In the genomic region with DNA sequence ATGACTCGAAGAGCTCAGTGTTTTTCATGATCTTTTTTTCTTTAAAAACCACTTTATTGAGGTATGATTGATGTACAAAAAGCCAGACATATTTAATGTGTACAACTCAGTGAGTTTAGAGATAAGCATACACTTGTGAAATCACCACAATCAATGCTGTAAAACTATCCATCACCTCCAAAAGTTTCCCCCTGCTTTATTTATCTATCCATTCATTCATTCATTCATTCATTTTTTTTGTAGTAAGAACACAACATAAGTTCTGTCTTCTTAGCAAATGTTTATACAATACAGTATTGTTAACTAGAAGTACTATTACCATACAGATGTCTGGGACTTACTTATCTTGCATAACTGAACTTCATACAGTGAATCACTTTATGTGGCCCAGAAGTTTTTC, we compare ENCODE assay signal across 19 cellular contexts. TPM values are rescaled to one million over a fixed set of nuclear protein-coding genes. Genes with fewer than 3 reads are reported as not detected.
DNase-seq lines count a peak whose midpoint lies in the region; ATAC-seq, FAIRE-seq and TF ChIP-seq lines count a peak whose summit lies in the region.
"Had no signal": no experiment of that assay in that cellular context is flagged by ENCODE, and none has a peak within 500 bp of the region (broad histone marks: within the 10 kb centered on the region; RNA-seq: fewer than 3 reads in every experiment).

No MANE protein-coding gene starts in this region.

- H4K20me1 ChIP-seq in GM12878 (ENCODE audit: control insufficient read depth, insufficient read depth) = no peaks in the 10 kb centered on the region

- H3K9ac ChIP-seq in GM12878 (ENCODE audit: control insufficient read depth, insufficient read depth, low read length) = no peak overlapping the region

- peak; percentile 4 for ATAC-seq in GM12878
- no peak for ATAC-seq in HG02973 (IDR thresholded peaks at IDR 0.05; ENCODE audit: unreplicated experiment)
- ATAC-seq in heart left ventricle = no peak
- ATAC-seq in GM19328 (IDR thresholded peaks at IDR 0.05; ENCODE audit: unreplicated experiment) = no peak
- ATAC-seq: A549 had no signal

- no TSS peak for BruUV-seq in GM12878 (replicated peaks; lab: Mats Ljungman, UMichigan)

- H3K4me1 ChIP-seq in GM12878 (ENCODE audit: control insufficient read depth, insufficient read depth, low read length) = peaks cover 6% of the 10 kb centered on the region
- peaks cover 3 to 66% (median 32%) of the 10 kb centered on the region in 12 donors for H3K4me1 ChIP-seq in heart left ventricle

- H3K27ac ChIP-seq in GM12878 (ENCODE audit: control insufficient read depth, insufficient read depth) (no peak overlapping the region), heart left ventricle (no peak overlapping the region)
- H3K27ac ChIP-seq: A549, PC-9, SK-N-MC had no signal

- no peak for TF ChIP-seq CTCF in GM12878 (IDR thresholded peaks at IDR 0.05 in 2 of 3, conservative IDR thresholded peaks at IDR 0.05 in 1 of 3; ENCODE audit: control insufficient read depth in 2 of 3, extremely low read depth in 1 of 3, insufficient read depth in 1 of 3, low read depth in 3 of 3, low read length in 3 of 3)
- no peak for TF ChIP-seq CTCF in fibroblast of villous mesenchyme (IDR thresholded peaks at IDR 0.05; ENCODE audit: insufficient read depth, low read depth, low read length)
- no peak for TF ChIP-seq CTCF in heart left ventricle (IDR thresholded peaks at IDR 0.05)
- TF ChIP-seq CTCF in GM13977 (IDR thresholded peaks at IDR 0.05; ENCODE audit: extremely low read depth, insufficient read depth, missing control alignments) = no peak

- TF ChIP-seq POLR2A in H54 (IDR thresholded peaks at IDR 0.05; ENCODE audit: low read depth, low read length) (no peak), GM12878 (IDR thresholded peaks at IDR 0.05; ENCODE audit: low read depth, low read length) (no peak), heart left ventricle (IDR thresholded peaks at IDR 0.05) (no peak)

- H3K4me3 ChIP-seq in GM12878 (no peak overlapping the region), fibroblast of villous mesenchyme (ENCODE audit: low read depth, low read length) (no peak overlapping the region), heart left ventricle (no peak overlapping the region)
- H3K4me3 ChIP-seq: A549, PC-9, SK-N-MC had no signal

- no peak overlapping the region for H2AFZ ChIP-seq in GM12878 (ENCODE audit: control insufficient read depth, low read depth, low read length)
- H2AFZ ChIP-seq: PC-9 had no signal

- intact Hi-C loops in GM12878 (cut with micrococcal nuclease; ENCODE audit: unreplicated experiment) = no loop called here
- intact Hi-C loops in heart left ventricle (cut with DNase I) = loop anchor here in 1 of 10 donors (10.0 kb wide), 1 partner anchor 124 kb away; no protein-coding TSS in a partner anchor

- FAIRE-seq in A204.1 (lab: Jason Lieb, UNC) (peak; percentile 43), H54 (lab: Jason Lieb, UNC) (peak; percentile 78), GM12878 (lab: Jason Lieb, UNC) (no peak)
- FAIRE-seq: A549 had no signal

- TF ChIP-seq EP300 in GM12878 (IDR thresholded peaks at IDR 0.05; ENCODE audit: borderline replicate concordance in 1 of 2, control insufficient read depth in 1 of 2, low read depth in 2 of 2, low read length in 2 of 2) = no peak

- H3K36me3 ChIP-seq in GM12878 (ENCODE audit: control insufficient read depth in 2 of 2, insufficient read depth in 2 of 2, low read length in 1 of 2) (0 out of 4 replicates have a peak, but pooled peaks cover 0 to 4% of the 10 kb centered on the region in 2 experiments), heart left ventricle (peaks cover 0 to 22% (median 8%) of the 10 kb centered on the region in 9 donors)

- CTCF ChIA-PET in GM12878 (lab: Yijun Ruan, JAX) = interaction anchor here (1.3 to 2.1 kb wide), 4 partner anchors 16 to 23 kb away, joined by 3 to 13 read pairs (median 4); no protein-coding TSS in a partner anchor

- SMC1A ChIA-PET in GM12878 (lab: Charles Lee; ENCODE audit: uncharacterized antibody, unreplicated experiment) = interaction anchor here (1.2 to 12.0 kb wide), 8 partner anchors 9 to 218 kb away, joined by 3 to 165 read pairs (median 6); a partner anchor contains a TSS

- no peak for TF ChIP-seq RAD21 in GM12878 (IDR thresholded peaks at IDR 0.05; ENCODE audit: insufficient read depth, low read depth, low read length)

- H3K79me2 ChIP-seq in GM12878 (ENCODE audit: control insufficient read depth, insufficient read depth, low read length) = peaks cover 52% of the 10 kb centered on the region

- H3K27me3 ChIP-seq in GM12878 (replicated peaks in 1 of 2; ENCODE audit: control insufficient read depth in 2 of 2, insufficient read depth in 2 of 2, low read length in 1 of 2) (no peaks in the 10 kb centered on the region), heart left ventricle (no peaks in the 10 kb centered on the region)

- 0% methylated on average over 1 of the region's 1 CpG for WGBS in GM12878 (ENCODE audit: insufficient coverage, insufficient replicate concordance, low lambda C conversion rate, missing lambda C conversion rate)
- WGBS in heart left ventricle, 4 donors = 64 to 77% (median 72%) methylated on average over 1 of the region's 1 CpG

- POLR2A ChIA-PET in GM12878 (lab: Charles Lee) = interaction anchor here (0.8 to 9.1 kb wide), 3 partner anchors 9 to 18 kb away, joined by 3 to 79 read pairs (median 15); no protein-coding TSS in a partner anchor

- H3K4me2 ChIP-seq in GM12878 (ENCODE audit: control insufficient read depth, insufficient read depth) = no peak overlapping the region
- H3K4me2 ChIP-seq: A549, PC-9 had no signal

- no peaks in the 10 kb centered on the region for H3K9me3 ChIP-seq in GM12878 (replicated peaks; ENCODE audit: control insufficient read depth, insufficient read depth, low read length)
- H3K9me3 ChIP-seq in heart left ventricle = no peaks in the 10 kb centered on the region
- H3K9me3 ChIP-seq: A549, Caco-2 had no signal

- RAD21 ChIA-PET in GM12878 (lab: Charles Lee; ENCODE audit: unreplicated experiment) = interaction anchor here (1.1 to 10.4 kb wide), 4 partner anchors 8 to 19 kb away, joined by 4 to 179 read pairs (median 6); no protein-coding TSS in a partner anchor

- in situ Hi-C loops in GM12878 (cut with MboI) = loop anchor here (25.0 kb wide), 2 partner anchors 1122 to 1753 kb away; a partner anchor contains a TSS
- in situ Hi-C loops in GM13977 (cut with MboI; ENCODE audit: low pct_unique_long_range_greater_than_20kb, low sequenced_read_pairs, unreplicated experiment) = no loop called here

- no peak for DNase-seq in H54 (ENCODE audit: insufficient read length, low spot score)
- DNase-seq in GM12878 (ENCODE audit: low read depth, low spot score) = no peak
- DNase-seq in fibroblast of villous mesenchyme (ENCODE audit: low read depth) = peak; percentile 24
- DNase-seq in heart left ventricle = no peak
- DNase-seq in GM13977 (ENCODE audit: low spot score) = no peak
- DNase-seq: AML-193, Caco-2, DMS53, MM.1S, NCI-H1092 treated with DMSO at 0.1 percent for 48 hours, NCI-H2081 treated with DMSO at 0.1 percent for 48 hours, NCI-H2227 treated with DMSO at 0.1 percent for 48 hours, NCI-H524 had no signal

TF ChIP-seq in GM12878, 131 proteins besides CTCF, POLR2A, EP300 and RAD21 (continues in another document):
- TF ChIP-seq ZNF24 (IDR thresholded peaks at IDR 0.05) = peak; percentile 94
- TF ChIP-seq, protein P1, sequence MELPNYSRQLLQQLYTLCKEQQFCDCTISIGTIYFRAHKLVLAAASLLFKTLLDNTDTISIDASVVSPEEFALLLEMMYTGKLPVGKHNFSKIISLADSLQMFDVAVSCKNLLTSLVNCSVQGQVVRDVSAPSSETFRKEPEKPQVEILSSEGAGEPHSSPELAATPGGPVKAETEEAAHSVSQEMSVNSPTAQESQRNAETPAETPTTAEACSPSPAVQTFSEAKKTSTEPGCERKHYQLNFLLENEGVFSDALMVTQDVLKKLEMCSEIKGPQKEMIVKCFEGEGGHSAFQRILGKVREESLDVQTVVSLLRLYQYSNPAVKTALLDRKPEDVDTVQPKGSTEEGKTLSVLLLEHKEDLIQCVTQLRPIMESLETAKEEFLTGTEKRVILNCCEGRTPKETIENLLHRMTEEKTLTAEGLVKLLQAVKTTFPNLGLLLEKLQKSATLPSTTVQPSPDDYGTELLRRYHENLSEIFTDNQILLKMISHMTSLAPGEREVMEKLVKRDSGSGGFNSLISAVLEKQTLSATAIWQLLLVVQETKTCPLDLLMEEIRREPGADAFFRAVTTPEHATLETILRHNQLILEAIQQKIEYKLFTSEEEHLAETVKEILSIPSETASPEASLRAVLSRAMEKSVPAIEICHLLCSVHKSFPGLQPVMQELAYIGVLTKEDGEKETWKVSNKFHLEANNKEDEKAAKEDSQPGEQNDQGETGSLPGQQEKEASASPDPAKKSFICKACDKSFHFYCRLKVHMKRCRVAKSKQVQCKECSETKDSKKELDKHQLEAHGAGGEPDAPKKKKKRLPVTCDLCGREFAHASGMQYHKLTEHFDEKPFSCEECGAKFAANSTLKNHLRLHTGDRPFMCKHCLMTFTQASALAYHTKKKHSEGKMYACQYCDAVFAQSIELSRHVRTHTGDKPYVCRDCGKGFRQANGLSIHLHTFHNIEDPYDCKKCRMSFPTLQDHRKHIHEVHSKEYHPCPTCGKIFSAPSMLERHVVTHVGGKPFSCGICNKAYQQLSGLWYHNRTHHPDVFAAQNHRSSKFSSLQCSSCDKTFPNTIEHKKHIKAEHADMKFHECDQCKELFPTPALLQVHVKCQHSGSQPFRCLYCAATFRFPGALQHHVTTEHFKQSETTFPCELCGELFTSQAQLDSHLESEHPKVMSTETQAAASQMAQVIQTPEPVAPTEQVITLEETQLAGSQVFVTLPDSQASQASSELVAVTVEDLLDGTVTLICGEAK (IDR thresholded peaks at IDR 0.05; ENCODE audit: borderline replicate concordance) = peak; percentile 36; the same call in 1 of the 2 replicates

RNA-seq across cellular contexts. Expression of a gene that starts 6.6 kb away (rescaled TPM):
- total RNA-seq in GM12878 (2013; cell fraction: nucleolus; rRNA removed) = 19.9 and 20.3 TPM in 2 replicates
- total RNA-seq in GM12878 (2014; rRNA removed) (18.8 and 22.5 TPM in 2 replicates), GM12878 (2014; rRNA removed; fragmentation: Illumina TruSeq; extraction: Trizol) (25.5 and 26.3 TPM in 2 replicates), GM12878 (2021) (35.1 and 38.5 TPM in 2 replicates), fibroblast of villous mesenchyme (29.0 and 32.8 TPM in 2 replicates), heart left ventricle (10 to 100 TPM; 14.2 to 34.8 (median 24.3) TPM)
- polyA plus RNA-seq in GM12878 (2011; ENCODE audit: low read depth) = 4.9 TPM
- polyA plus RNA-seq in GM12878 (2011; rRNA removed) (32.6 and 43.0 TPM in 2 replicates), GM12878 (2014; fragmentation: Illumina TruSeq; extraction: Trizol) (18.9 and 24.0 TPM in 2 replicates), GM12878 (2014; fragmentation: Nextera tagmentation; extraction: Ambion mirVana) (1 to 10 TPM; 5.8 to 6.0 TPM), GM12878 (2014; rRNA removed) (9.1 and 11.0 TPM in 2 replicates), GM12878 (2016; fragmentation: Nextera tagmentation; extraction: Ambion mirVana) (1 to 10 TPM; 3.5 to 4.2 TPM), heart left ventricle (10 to 100 TPM in 1 of 2 donors, 1 to 10 TPM in 1; 3.9 to 14.5 TPM)
- 11.9 and 13.7 TPM in 2 replicates for polyA plus RNA-seq in GM12878 (2011; cell fraction: cytosol; rRNA removed)
- polyA plus RNA-seq in GM12878 (2011; cell fraction: nucleus; rRNA removed) = 9.6 and 23.0 TPM in 2 replicates
- polyA plus RNA-seq in GM12878 (2012) = 10.9 and 12.4 TPM in 2 replicates
- 44.0 and 49.4 TPM in 2 replicates for polyA minus RNA-seq in GM12878 (2011; rRNA and poly(A)+ RNA removed)
- 21.9 and 25.7 TPM in 2 replicates for polyA minus RNA-seq in GM12878 (2011; cell fraction: cytosol; rRNA and poly(A)+ RNA removed)
- 27.8 and 40.3 TPM in 2 replicates for polyA minus RNA-seq in GM12878 (2011; cell fraction: nucleus; rRNA and poly(A)+ RNA removed)
